ENCODE assay signal across 1 cellular context in the genomic region with DNA sequence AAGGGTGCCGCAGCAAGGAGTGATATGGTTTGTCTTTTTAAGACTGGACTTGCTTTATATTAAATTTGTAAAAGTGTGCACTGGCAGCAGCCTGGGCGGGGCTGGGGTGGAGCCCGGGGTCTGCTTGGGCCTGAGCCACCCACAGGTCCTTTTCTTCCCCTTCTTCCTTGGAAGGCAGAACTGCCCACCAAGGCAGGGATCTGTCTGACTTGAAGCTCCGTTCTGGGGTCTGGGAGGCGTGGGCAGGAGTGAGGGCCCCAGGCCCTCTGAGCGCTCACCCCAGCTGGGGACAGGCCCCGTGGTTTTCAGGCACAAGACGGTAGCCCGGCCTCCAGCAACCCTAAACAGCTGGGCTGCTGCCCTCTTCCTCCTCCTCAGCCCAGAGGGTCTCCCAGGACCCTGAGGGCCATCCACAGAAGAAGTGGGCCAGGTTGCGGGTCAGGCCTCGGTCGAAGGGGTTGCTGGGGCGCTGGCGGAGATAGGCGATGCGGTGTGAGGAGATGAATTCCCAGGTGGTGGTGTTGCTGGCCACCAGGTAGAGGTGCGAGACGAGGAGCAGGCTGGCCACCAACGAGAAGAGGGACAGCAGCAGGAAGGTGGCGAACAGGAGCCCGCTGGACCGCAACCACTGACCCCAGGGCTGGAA.
A peak's percentile ranks its signal among the peaks of the same experiment; 100 is the strongest.
TF ChIP-seq lines count a peak whose summit lies in the region.

No MANE protein-coding gene starts in this region.

TF ChIP-seq in Ishikawa, 13 proteins besides CTCF, POLR2A, EP300 and RAD21:
- TF ChIP-seq, protein P1, sequence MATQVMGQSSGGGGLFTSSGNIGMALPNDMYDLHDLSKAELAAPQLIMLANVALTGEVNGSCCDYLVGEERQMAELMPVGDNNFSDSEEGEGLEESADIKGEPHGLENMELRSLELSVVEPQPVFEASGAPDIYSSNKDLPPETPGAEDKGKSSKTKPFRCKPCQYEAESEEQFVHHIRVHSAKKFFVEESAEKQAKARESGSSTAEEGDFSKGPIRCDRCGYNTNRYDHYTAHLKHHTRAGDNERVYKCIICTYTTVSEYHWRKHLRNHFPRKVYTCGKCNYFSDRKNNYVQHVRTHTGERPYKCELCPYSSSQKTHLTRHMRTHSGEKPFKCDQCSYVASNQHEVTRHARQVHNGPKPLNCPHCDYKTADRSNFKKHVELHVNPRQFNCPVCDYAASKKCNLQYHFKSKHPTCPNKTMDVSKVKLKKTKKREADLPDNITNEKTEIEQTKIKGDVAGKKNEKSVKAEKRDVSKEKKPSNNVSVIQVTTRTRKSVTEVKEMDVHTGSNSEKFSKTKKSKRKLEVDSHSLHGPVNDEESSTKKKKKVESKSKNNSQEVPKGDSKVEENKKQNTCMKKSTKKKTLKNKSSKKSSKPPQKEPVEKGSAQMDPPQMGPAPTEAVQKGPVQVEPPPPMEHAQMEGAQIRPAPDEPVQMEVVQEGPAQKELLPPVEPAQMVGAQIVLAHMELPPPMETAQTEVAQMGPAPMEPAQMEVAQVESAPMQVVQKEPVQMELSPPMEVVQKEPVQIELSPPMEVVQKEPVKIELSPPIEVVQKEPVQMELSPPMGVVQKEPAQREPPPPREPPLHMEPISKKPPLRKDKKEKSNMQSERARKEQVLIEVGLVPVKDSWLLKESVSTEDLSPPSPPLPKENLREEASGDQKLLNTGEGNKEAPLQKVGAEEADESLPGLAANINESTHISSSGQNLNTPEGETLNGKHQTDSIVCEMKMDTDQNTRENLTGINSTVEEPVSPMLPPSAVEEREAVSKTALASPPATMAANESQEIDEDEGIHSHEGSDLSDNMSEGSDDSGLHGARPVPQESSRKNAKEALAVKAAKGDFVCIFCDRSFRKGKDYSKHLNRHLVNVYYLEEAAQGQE (IDR thresholded peaks at IDR 0.05; ENCODE audit: low read depth): peak; percentile 37; the same call in 1 of the 2 replicates
- no peak for TF ChIP-seq NFIC (IDR thresholded peaks at IDR 0.05)
- no peak for TF ChIP-seq TAF1 (IDR thresholded peaks at IDR 0.05; ENCODE audit: low read depth)
- TF ChIP-seq EGR1 (IDR thresholded peaks at IDR 0.05): no peak
- TF ChIP-seq TEAD4 (IDR thresholded peaks at IDR 0.05): no peak
- no peak for TF ChIP-seq CREB1 (IDR thresholded peaks at IDR 0.05; ENCODE audit: low read depth)
TF ChIP-seq in Ishikawa: peak in this region for 1.
